11 cellular contexts compared by ENCODE assay signal in the genomic region with DNA sequence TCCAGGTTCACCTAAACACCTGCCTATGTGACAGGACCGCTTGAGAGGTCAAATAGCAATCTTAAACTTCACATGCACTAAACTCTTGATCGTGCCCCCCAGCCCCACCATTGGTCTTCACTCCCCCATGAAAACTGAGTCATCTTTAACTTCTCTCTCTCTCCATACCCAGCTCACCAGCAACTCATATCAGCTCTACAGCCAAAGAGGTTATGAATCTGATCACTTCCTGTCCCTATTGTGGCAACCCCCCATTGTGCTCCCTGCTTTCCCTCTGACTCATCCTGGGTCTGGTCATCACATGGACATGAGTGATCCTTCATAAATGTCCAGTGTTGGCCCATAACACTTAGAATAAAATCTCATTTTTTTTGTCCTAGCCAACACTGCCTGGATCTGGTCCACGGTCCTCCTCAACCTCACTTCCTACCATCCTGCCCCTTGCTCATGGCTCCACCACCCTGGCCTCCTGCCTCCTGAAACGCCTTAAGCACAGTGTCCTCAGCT.
DNase-seq lines count a peak whose midpoint lies in the region; ATAC-seq and TF ChIP-seq lines count a peak whose summit lies in the region.
"Had no signal": no experiment of that assay in that cellular context is flagged by ENCODE, and none has a peak within 500 bp of the region (broad histone marks: within the 10 kb centered on the region; RNA-seq: fewer than 3 reads in every experiment).

No MANE protein-coding gene starts in this region.

- in situ Hi-C loops in Caki2 (cut with HindIII; ENCODE audit: low pct_unique_long_range_greater_than_20kb, low sequenced_read_pairs): no loop called here
- in situ Hi-C loops in SK-MEL-5 (cut with HindIII; ENCODE audit: low pct_unique_long_range_greater_than_20kb, low sequenced_read_pairs): no loop called here

- TF ChIP-seq POLR2A in sigmoid colon (IDR thresholded peaks at IDR 0.05): no peak

- no peaks in the 10 kb centered on the region for H3K9me3 ChIP-seq in fibroblast of lung (ENCODE audit: control insufficient read depth, insufficient read depth, low read depth, low read length)
- no peaks in the 10 kb centered on the region for H3K9me3 ChIP-seq in sigmoid colon

- peak; percentile 21 for DNase-seq in Caki2 (ENCODE audit: low read depth)
- DNase-seq in SK-MEL-5 (ENCODE audit: low read depth, low spot score): peak; percentile 68
- peak; percentile 87 to 97 for DNase-seq in fibroblast of lung (ENCODE audit: low read depth in 2 of 2)
- no peak for DNase-seq in sigmoid colon
- no peak for DNase-seq in effector CD8-positive, alpha-beta T cell (lab: John Stamatoyannopoulos, UW)
- DNase-seq in NCI-H1436 (lab: John Stamatoyannopoulos, UW): no peak
- DNase-seq: activated CD4-positive, alpha-beta T cell treated with anti-CD3 and anti-CD28 coated beads, Interleukin-2, amount 50 U/mL, for 1 hour; cerebellar nuclear complex; DMS 273 treated with DMSO at 0.1 percent for 48 hours had no signal

- WGBS in sigmoid colon, 2 donors: 88% methylated on average over 4 of the region's 4 CpGs

- peak overlapping the region; percentile 26 for H3K4me2 ChIP-seq in fibroblast of lung (ENCODE audit: extremely low read depth, insufficient read depth, low read length)

- H3K4me3 ChIP-seq in fibroblast of lung (replicated peaks in 1 of 4; ENCODE audit: control extremely low read depth in 1 of 4, insufficient read depth in 1 of 4, low read depth in 3 of 4, low read length in 4 of 4) (no peak overlapping the region), sigmoid colon (no peak overlapping the region)

- no peaks in the 10 kb centered on the region for H4K20me1 ChIP-seq in fibroblast of lung (ENCODE audit: control insufficient read depth, extremely low read depth, insufficient read depth, low read length)

- peaks cover 40% of the 10 kb centered on the region for H3K36me3 ChIP-seq in fibroblast of lung (ENCODE audit: control insufficient read depth, insufficient read depth, low read length)
- peaks cover 15 to 91% (median 35%) of the 10 kb centered on the region in 4 donors for H3K36me3 ChIP-seq in sigmoid colon

- TF ChIP-seq CTCF in fibroblast of lung (conservative IDR thresholded peaks at IDR 0.05 in 1 of 2, IDR thresholded peaks at IDR 0.05 in 1 of 2; ENCODE audit: low read depth in 1 of 2, low read length in 2 of 2) (no peak), sigmoid colon (IDR thresholded peaks at IDR 0.05) (no peak)

- no peak for TF ChIP-seq EP300 in sigmoid colon (IDR thresholded peaks at IDR 0.05)

- H3K27ac ChIP-seq in fibroblast of lung (ENCODE audit: insufficient read depth, low read length) (peak overlapping the region; percentile 63), sigmoid colon (peak overlapping the region; percentile 89 to 98 (median 94))

- peaks cover 4% of the 10 kb centered on the region for H3K79me2 ChIP-seq in fibroblast of lung (ENCODE audit: control insufficient read depth, insufficient read depth, low read length)

- no peak overlapping the region for H3K9ac ChIP-seq in fibroblast of lung (ENCODE audit: insufficient read depth, low read length)

- H3K27me3 ChIP-seq in fibroblast of lung (ENCODE audit: control insufficient read depth, insufficient read depth, low read length) (no peaks in the 10 kb centered on the region), sigmoid colon (no peaks in the 10 kb centered on the region)

- H2AFZ ChIP-seq in fibroblast of lung (ENCODE audit: low read length): no peak overlapping the region

- H3K4me1 ChIP-seq in fibroblast of lung (ENCODE audit: control insufficient read depth, extremely low read depth, insufficient read depth, low read length) (peaks cover 33% of the 10 kb centered on the region), sigmoid colon (peaks cover 0 to 100% (median 100%) of the 10 kb centered on the region in 4 donors)

- intact Hi-C loops in sigmoid colon (cut with DNase I): no loop called here

- ATAC-seq in HG03439 (IDR thresholded peaks at IDR 0.05; ENCODE audit: unreplicated experiment) (no peak), HG03039 (IDR thresholded peaks at IDR 0.05; ENCODE audit: unreplicated experiment) (no peak)

Comparison
In these comparisons a context has a peak if more than half of its experiments do, and no peak if none do; other contexts are left out.
1. DNase-seq: peak in Caki2 (single experiment), SK-MEL-5 (single experiment) and fibroblast of lung (2 of 2); none in sigmoid colon (single experiment), effector CD8-positive, alpha-beta T cell (single experiment) and NCI-H1436 (single experiment).